ENCODE assay signal across 1 cellular context in the genomic region with DNA sequence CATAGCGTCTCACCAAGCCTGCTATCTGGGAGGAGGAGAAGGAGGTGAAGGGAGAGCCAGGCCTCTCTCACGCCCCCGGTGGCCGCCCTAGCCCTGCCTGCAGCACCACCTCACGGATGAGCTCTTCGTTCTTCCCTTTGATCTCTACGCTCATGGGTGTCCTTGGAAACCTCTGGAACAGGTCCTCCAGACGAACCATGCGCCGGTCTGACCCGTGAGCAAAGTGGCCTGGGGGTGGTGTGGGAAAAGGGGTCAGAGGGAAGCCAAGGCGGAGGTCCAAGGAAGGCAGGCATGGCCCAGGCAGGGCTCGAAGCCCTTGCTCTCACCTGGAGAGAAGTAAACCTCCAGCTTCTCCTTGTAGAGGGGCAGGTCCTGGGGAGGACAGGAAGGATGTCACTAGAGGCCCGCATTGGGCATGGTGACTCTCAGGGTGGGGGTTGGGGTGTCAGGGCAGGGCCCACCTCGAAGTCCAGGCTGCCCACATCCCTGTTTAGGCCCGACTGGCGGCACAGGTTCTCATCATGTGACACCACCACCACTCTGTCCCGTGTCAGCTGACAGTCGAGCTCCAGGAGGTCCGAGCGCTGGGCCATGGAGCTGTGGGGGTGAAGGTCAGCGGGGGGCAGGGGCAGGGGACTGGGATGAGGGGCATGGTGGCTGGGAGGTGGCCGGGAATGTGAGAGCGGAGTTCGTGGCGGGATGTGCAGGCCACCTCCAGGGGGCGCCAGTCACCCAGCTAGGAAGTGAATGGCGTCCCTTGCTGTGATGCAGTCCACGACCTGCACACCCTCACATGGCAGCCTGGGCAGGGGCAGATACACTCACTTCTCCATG.
TF ChIP-seq lines count a peak whose summit lies in the region.

No MANE protein-coding gene starts in this region.

TF ChIP-seq in GM23338, 12 proteins besides CTCF, POLR2A, EP300 and RAD21:
- TF ChIP-seq, protein P1, sequence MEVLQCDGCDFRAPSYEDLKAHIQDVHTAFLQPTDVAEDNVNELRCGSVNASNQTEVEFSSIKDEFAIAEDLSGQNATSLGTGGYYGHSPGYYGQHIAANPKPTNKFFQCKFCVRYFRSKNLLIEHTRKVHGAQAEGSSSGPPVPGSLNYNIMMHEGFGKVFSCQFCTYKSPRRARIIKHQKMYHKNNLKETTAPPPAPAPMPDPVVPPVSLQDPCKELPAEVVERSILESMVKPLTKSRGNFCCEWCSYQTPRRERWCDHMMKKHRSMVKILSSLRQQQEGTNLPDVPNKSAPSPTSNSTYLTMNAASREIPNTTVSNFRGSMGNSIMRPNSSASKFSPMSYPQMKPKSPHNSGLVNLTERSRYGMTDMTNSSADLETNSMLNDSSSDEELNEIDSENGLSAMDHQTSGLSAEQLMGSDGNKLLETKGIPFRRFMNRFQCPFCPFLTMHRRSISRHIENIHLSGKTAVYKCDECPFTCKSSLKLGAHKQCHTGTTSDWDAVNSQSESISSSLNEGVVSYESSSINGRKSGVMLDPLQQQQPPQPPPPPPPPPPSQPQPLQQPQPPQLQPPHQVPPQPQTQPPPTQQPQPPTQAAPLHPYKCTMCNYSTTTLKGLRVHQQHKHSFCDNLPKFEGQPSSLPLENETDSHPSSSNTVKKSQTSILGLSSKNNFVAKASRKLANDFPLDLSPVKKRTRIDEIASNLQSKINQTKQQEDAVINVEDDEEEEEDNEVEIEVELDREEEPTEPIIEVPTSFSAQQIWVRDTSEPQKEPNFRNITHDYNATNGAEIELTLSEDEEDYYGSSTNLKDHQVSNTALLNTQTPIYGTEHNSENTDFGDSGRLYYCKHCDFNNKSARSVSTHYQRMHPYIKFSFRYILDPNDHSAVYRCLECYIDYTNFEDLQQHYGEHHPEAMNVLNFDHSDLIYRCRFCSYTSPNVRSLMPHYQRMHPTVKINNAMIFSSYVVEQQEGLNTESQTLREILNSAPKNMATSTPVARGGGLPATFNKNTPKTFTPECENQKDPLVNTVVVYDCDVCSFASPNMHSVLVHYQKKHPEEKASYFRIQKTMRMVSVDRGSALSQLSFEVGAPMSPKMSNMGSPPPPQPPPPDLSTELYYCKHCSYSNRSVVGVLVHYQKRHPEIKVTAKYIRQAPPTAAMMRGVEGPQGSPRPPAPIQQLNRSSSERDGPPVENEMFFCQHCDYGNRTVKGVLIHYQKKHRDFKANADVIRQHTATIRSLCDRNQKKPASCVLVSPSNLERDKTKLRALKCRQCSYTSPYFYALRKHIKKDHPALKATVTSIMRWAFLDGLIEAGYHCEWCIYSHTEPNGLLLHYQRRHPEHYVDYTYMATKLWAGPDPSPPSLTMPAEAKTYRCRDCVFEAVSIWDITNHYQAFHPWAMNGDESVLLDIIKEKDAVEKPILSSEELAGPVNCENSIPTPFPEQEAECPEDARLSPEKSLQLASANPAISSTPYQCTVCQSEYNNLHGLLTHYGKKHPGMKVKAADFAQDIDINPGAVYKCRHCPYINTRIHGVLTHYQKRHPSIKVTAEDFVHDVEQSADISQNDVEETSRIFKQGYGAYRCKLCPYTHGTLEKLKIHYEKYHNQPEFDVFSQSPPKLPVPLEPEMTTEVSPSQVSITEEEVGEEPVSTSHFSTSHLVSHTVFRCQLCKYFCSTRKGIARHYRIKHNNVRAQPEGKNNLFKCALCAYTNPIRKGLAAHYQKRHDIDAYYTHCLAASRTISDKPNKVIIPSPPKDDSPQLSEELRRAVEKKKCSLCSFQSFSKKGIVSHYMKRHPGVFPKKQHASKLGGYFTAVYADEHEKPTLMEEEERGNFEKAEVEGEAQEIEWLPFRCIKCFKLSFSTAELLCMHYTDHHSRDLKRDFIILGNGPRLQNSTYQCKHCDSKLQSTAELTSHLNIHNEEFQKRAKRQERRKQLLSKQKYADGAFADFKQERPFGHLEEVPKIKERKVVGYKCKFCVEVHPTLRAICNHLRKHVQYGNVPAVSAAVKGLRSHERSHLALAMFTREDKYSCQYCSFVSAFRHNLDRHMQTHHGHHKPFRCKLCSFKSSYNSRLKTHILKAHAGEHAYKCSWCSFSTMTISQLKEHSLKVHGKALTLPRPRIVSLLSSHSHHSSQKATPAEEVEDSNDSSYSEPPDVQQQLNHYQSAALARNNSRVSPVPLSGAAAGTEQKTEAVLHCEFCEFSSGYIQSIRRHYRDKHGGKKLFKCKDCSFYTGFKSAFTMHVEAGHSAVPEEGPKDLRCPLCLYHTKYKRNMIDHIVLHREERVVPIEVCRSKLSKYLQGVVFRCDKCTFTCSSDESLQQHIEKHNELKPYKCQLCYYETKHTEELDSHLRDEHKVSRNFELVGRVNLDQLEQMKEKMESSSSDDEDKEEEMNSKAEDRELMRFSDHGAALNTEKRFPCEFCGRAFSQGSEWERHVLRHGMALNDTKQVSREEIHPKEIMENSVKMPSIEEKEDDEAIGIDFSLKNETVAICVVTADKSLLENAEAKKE (CRISPR knock-in tag; IDR thresholded peaks at IDR 0.05) = no peak
- TF ChIP-seq ZNF114 (CRISPR knock-in tag; IDR thresholded peaks at IDR 0.05) = no peak
- TF ChIP-seq CREB1 (CRISPR knock-in tag; IDR thresholded peaks at IDR 0.05; ENCODE audit: low read depth) = no peak
- TF ChIP-seq EZH2 (IDR thresholded peaks at IDR 0.05; ENCODE audit: low read depth, unreplicated experiment) = no peak
- no peak for TF ChIP-seq NANOG (IDR thresholded peaks at IDR 0.05; ENCODE audit: borderline replicate concordance)
- TF ChIP-seq, protein P2, sequence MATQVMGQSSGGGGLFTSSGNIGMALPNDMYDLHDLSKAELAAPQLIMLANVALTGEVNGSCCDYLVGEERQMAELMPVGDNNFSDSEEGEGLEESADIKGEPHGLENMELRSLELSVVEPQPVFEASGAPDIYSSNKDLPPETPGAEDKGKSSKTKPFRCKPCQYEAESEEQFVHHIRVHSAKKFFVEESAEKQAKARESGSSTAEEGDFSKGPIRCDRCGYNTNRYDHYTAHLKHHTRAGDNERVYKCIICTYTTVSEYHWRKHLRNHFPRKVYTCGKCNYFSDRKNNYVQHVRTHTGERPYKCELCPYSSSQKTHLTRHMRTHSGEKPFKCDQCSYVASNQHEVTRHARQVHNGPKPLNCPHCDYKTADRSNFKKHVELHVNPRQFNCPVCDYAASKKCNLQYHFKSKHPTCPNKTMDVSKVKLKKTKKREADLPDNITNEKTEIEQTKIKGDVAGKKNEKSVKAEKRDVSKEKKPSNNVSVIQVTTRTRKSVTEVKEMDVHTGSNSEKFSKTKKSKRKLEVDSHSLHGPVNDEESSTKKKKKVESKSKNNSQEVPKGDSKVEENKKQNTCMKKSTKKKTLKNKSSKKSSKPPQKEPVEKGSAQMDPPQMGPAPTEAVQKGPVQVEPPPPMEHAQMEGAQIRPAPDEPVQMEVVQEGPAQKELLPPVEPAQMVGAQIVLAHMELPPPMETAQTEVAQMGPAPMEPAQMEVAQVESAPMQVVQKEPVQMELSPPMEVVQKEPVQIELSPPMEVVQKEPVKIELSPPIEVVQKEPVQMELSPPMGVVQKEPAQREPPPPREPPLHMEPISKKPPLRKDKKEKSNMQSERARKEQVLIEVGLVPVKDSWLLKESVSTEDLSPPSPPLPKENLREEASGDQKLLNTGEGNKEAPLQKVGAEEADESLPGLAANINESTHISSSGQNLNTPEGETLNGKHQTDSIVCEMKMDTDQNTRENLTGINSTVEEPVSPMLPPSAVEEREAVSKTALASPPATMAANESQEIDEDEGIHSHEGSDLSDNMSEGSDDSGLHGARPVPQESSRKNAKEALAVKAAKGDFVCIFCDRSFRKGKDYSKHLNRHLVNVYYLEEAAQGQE (IDR thresholded peaks at IDR 0.05; ENCODE audit: unreplicated experiment) = no peak
- TF ChIP-seq ZNF331 (CRISPR knock-in tag; IDR thresholded peaks at IDR 0.05; ENCODE audit: low read depth) = no peak
- no peak for TF ChIP-seq POLR2AphosphoS5 (IDR thresholded peaks at IDR 0.05; ENCODE audit: low read depth)
- TF ChIP-seq, protein P3, sequence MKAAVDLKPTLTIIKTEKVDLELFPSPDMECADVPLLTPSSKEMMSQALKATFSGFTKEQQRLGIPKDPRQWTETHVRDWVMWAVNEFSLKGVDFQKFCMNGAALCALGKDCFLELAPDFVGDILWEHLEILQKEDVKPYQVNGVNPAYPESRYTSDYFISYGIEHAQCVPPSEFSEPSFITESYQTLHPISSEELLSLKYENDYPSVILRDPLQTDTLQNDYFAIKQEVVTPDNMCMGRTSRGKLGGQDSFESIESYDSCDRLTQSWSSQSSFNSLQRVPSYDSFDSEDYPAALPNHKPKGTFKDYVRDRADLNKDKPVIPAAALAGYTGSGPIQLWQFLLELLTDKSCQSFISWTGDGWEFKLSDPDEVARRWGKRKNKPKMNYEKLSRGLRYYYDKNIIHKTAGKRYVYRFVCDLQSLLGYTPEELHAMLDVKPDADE (IDR thresholded peaks at IDR 0.05) = no peak
- no peak for TF ChIP-seq STAT1 (IDR thresholded peaks at IDR 0.05; ENCODE audit: unreplicated experiment)
- TF ChIP-seq JUNB (IDR thresholded peaks at IDR 0.05; ENCODE audit: unreplicated experiment) = no peak
- no peak for TF ChIP-seq EZH2phosphoT487 (IDR thresholded peaks at IDR 0.05; ENCODE audit: unreplicated experiment)
